Comparison of ENCODE assay signal across 8 cellular contexts in the genomic region with DNA sequence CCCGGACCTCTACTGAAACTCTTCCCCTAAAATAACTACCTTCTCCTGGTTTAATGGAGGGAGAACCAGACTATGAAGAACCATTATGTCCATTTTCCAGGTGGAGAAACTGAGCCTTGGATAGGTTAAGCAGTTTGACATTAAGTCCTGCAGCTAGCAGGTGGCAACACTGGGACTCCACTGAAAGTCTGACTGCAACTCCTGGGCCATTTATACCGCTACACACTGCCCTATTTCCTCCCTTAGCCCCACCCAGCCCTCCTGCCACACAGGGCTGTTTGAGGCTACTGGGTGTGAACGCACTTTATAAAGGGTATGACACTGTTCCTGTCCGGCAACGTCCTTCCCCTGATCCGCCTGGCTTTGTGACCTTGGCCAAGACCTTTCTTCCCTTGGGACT. TPM values are rescaled to one million over a fixed set of nuclear protein-coding genes. Genes with fewer than 3 reads are reported as not detected.
A peak's percentile ranks its signal among the peaks of the same experiment; 100 is the strongest.
DNase-seq lines count a peak whose midpoint lies in the region; ATAC-seq and TF ChIP-seq lines count a peak whose summit lies in the region.

No MANE protein-coding gene starts in this region.

- peaks cover 9% of the 10 kb centered on the region for H3K36me3 Mint-ChIP-seq in CD8-positive, alpha-beta T cell

- H3K4me3 ChIP-seq in CD8-positive, alpha-beta T cell (ENCODE audit: low read depth, low read length) = peak overlapping the region; percentile 64
- H3K4me3 ChIP-seq in KMS-11 (IDR thresholded peaks at IDR 0.05; ENCODE audit: insufficient read depth, low read depth, low read length) (no peak overlapping the region), coronary artery (peak overlapping the region; percentile 93), neuronal stem cell (ENCODE audit: low read length in 2 of 2) (peak overlapping the region in 1 of 2 donors; percentile 88)

- H2BK5ac ChIP-seq in neuronal stem cell (ENCODE audit: low read length) = no peak overlapping the region

- H3K9me3 Mint-ChIP-seq in CD8-positive, alpha-beta T cell = no peaks in the 10 kb centered on the region

- H3K36me3 ChIP-seq in CD8-positive, alpha-beta T cell (ENCODE audit: insufficient read depth, low read length) = no peaks in the 10 kb centered on the region
- H3K36me3 ChIP-seq in KMS-11 (ENCODE audit: insufficient read depth) = no peaks in the 10 kb centered on the region
- H3K36me3 ChIP-seq in neuronal stem cell (replicated peaks in 1 of 2; ENCODE audit: control insufficient read depth in 2 of 2, insufficient read depth in 2 of 2, low read length in 2 of 2) = peaks cover 0 to 3% of the 10 kb centered on the region in 2 donors

- H3K27ac ChIP-seq in CD8-positive, alpha-beta T cell (ENCODE audit: low read depth, low read length) = no peak overlapping the region
- H3K27ac ChIP-seq in KMS-11 (no peak overlapping the region), coronary artery (peak overlapping the region; percentile 95 to 98), neuronal stem cell (replicated peaks; ENCODE audit: low read length) (no peak overlapping the region)

- H3K9ac ChIP-seq in KMS-11 (peak overlapping the region; percentile 66; the same call in 1 of the 2 replicates), neuronal stem cell (ENCODE audit: low read depth, low read length, poor library complexity) (no peak overlapping the region)

- no peaks in the 10 kb centered on the region for H4K20me1 ChIP-seq in KMS-11 (ENCODE audit: insufficient read depth)

- H3K79me1 ChIP-seq in neuronal stem cell (ENCODE audit: low read depth, low read length) = no peaks in the 10 kb centered on the region

- H3K27me3 ChIP-seq in CD8-positive, alpha-beta T cell (ENCODE audit: insufficient read depth, low read length) = no peaks in the 10 kb centered on the region
- no peaks in the 10 kb centered on the region for H3K27me3 ChIP-seq in KMS-11 (ENCODE audit: insufficient read depth, low read depth)
- H3K27me3 ChIP-seq in neuronal stem cell (ENCODE audit: control insufficient read depth in 3 of 3, insufficient read depth in 3 of 3, low read depth in 1 of 3, low read length in 3 of 3) = no peaks in the 10 kb centered on the region

- ATAC-seq in CD8-positive, alpha-beta T cell = no peak

- peak overlapping the region; percentile 88 for H3K4me3 Mint-ChIP-seq in CD8-positive, alpha-beta T cell

- peak overlapping the region; percentile 34 for H3K18ac ChIP-seq in neuronal stem cell (ENCODE audit: low read length)

- no CpG with 5 or more reads among the region's 6 CpGs for WGBS in neuronal stem cell (ENCODE audit: extremely low coverage in 2 of 2, insufficient read length in 2 of 2, insufficient replicate concordance in 1 of 2), 2 donors

- no peak overlapping the region for H3K14ac ChIP-seq in neuronal stem cell (ENCODE audit: low read length)

- H3K23ac ChIP-seq in neuronal stem cell (ENCODE audit: low read depth, low read length, poor library complexity) = no peak overlapping the region

- no peak for TF ChIP-seq CTCF in CD8-positive, alpha-beta T cell (IDR thresholded peaks at IDR 0.05)
- TF ChIP-seq CTCF in KMS-11 (conservative IDR thresholded peaks at IDR 0.05; ENCODE audit: low read depth, low read length) (no peak), coronary artery (IDR thresholded peaks at IDR 0.05) (no peak)

- no peaks in the 10 kb centered on the region for H3K9me3 ChIP-seq in CD8-positive, alpha-beta T cell (ENCODE audit: low read length)
- no peaks in the 10 kb centered on the region for H3K9me3 ChIP-seq in neuronal stem cell (replicated peaks in 1 of 2; ENCODE audit: control insufficient read depth in 2 of 2, insufficient read depth in 1 of 2, low read depth in 1 of 2, low read length in 2 of 2)

- peak overlapping the region; percentile 97 for H2AFZ ChIP-seq in KMS-11 (ENCODE audit: low read depth)
- peak overlapping the region; percentile 95 for H2AFZ ChIP-seq in neuronal stem cell (ENCODE audit: low read length)

- peak overlapping the region; percentile 92 for H3K27ac Mint-ChIP-seq in CD8-positive, alpha-beta T cell

- intact Hi-C loops in CD8-positive, alpha-beta T cell (cut with DNase I, micrococcal nuclease) = loop anchor here in 1 of 2 experiments (1.0 kb wide), 3 partner anchors 16 to 255 kb away; partner anchors contain the start of genes CDCA8 and SF3A3

- no peak overlapping the region for H2BK12ac ChIP-seq in neuronal stem cell (ENCODE audit: low read length)

- peaks cover 18% of the 10 kb centered on the region for H3K4me1 Mint-ChIP-seq in CD8-positive, alpha-beta T cell (ENCODE audit: low read depth)

- no peak for DNase-seq in CD8-positive, alpha-beta T cell
- DNase-seq in coronary artery (ENCODE audit: low spot score) (no peak), neuronal stem cell (ENCODE audit: low spot score) (no peak), NCI-H187 (lab: John Stamatoyannopoulos, UW) (no peak), T-helper 9 cell (no peak), T1000 (lab: John Stamatoyannopoulos, UW) (no peak), HK-2 (ENCODE audit: unreplicated experiment) (no peak)

- CTCF ChIA-PET in CD8-positive, alpha-beta T cell (lab: Charles Lee) = interaction anchor here (0.8 to 1.5 kb wide), 4 partner anchors 24 to 87 kb away, joined by 3 to 4 read pairs (median 3); no protein-coding TSS in a partner anchor

- POLR2A ChIA-PET in CD8-positive, alpha-beta T cell (lab: Charles Lee) = interaction anchor here (1.7 kb wide), 1 partner anchor 16 kb away, joined by 6 read pairs; no protein-coding TSS in a partner anchor

- H3K4me2 ChIP-seq in KMS-11 (peak overlapping the region; percentile 72), neuronal stem cell (ENCODE audit: insufficient read depth, low read length, poor library complexity, severe bottlenecking) (no peak overlapping the region)

- H3K4me1 ChIP-seq in CD8-positive, alpha-beta T cell (ENCODE audit: insufficient read depth, low read length) = peaks cover 17% of the 10 kb centered on the region
- H3K4me1 ChIP-seq in KMS-11 (ENCODE audit: low read depth, poor library complexity, severe bottlenecking) (peaks cover 9% of the 10 kb centered on the region), neuronal stem cell (ENCODE audit: control insufficient read depth in 2 of 2, insufficient read depth in 1 of 2, low read depth in 1 of 2, low read length in 2 of 2) (peaks cover 11 to 12% of the 10 kb centered on the region in 2 donors)

- H2BK120ac ChIP-seq in neuronal stem cell (ENCODE audit: low read depth, low read length) = no peak overlapping the region

- no peaks in the 10 kb centered on the region for H3K27me3 Mint-ChIP-seq in CD8-positive, alpha-beta T cell (ENCODE audit: low read depth)

- no peak overlapping the region for H4K8ac ChIP-seq in neuronal stem cell (ENCODE audit: low read depth, low read length)

- H2AK5ac ChIP-seq in neuronal stem cell (ENCODE audit: low read depth, low read length) = no peak overlapping the region

- H3K79me2 ChIP-seq in KMS-11 (ENCODE audit: insufficient read depth, low read depth) = no peaks in the 10 kb centered on the region

- peak overlapping the region; percentile 18 for H2BK15ac ChIP-seq in neuronal stem cell (ENCODE audit: low read length)

- no peak overlapping the region for H3K4ac ChIP-seq in neuronal stem cell (ENCODE audit: low read length)

- no peak overlapping the region for H4K91ac ChIP-seq in neuronal stem cell (ENCODE audit: low read depth, low read length, poor library complexity)

RNA-seq across cellular contexts. Expression of gene INPP5B, which starts 0.5 kb away (rescaled TPM):
- total RNA-seq in CD8-positive, alpha-beta T cell = 10 to 100 TPM; 11.2 to 12.7 TPM
- 9.2 TPM for polyA plus RNA-seq in neuronal stem cell (2013, experiment 1 of 2)
- polyA plus RNA-seq in neuronal stem cell (2013, experiment 2 of 2) = 9.3 TPM

RNA-seq across cellular contexts. Expression of gene SF3A3, which starts 42.5 kb away (rescaled TPM):
- total RNA-seq in CD8-positive, alpha-beta T cell = 10 to 100 TPM; 41.7 to 42.6 TPM
- 53.3 TPM for polyA plus RNA-seq in neuronal stem cell (2013, experiment 1 of 2)
- 50.9 TPM for polyA plus RNA-seq in neuronal stem cell (2013, experiment 2 of 2)

RNA-seq across cellular contexts. Expression of gene FHL3, which starts 58.0 kb away (rescaled TPM):
- 1 to 10 TPM; 5.6 to 5.9 TPM for total RNA-seq in CD8-positive, alpha-beta T cell
- polyA plus RNA-seq in neuronal stem cell (2013, experiment 1 of 2) = 26.5 TPM
- 25.9 TPM for polyA plus RNA-seq in neuronal stem cell (2013, experiment 2 of 2)

Comparison
In these comparisons a context has a peak if more than half of its experiments do, and no peak if none do; other contexts are left out.
1. H3K27ac ChIP-seq: peak in coronary artery (2 of 2); none in CD8-positive, alpha-beta T cell (single experiment), KMS-11 (single experiment) and neuronal stem cell (single experiment).